In genomic region chr1:100538935-100539835, GRCh38 we compare ENCODE assay signal across 9 cellular contexts. TPM values are rescaled to one million over a fixed set of nuclear protein-coding genes. Genes with fewer than 3 reads are reported as not detected.
DNase-seq lines count a peak whose midpoint lies in the region; ATAC-seq, FAIRE-seq and TF ChIP-seq lines count a peak whose summit lies in the region.
"Had no signal": no experiment of that assay in that cellular context is flagged by ENCODE, and none has a peak within 500 bp of the region (broad histone marks: within the 10 kb centered on the region; RNA-seq: fewer than 3 reads in every experiment).

No MANE protein-coding gene starts in this region.

- intact Hi-C loops in Panc1 (cut with micrococcal nuclease; ENCODE audit: unreplicated experiment) = loop anchor here (5.0 kb wide), 1 partner anchor 328 kb away; no protein-coding TSS in a partner anchor
- intact Hi-C loops in kidney (cut with DNase I) = no loop called here

- no peak overlapping the region for H3K9ac ChIP-seq in kidney (ENCODE audit: low read length in 2 of 2)

- peak overlapping the region; percentile 73 to 81 (median 80) for H3K4me3 Mint-ChIP-seq in brain

- no peak overlapping the region for H3K27ac ChIP-seq in Panc1 (ENCODE audit: low read length)
- no peak overlapping the region for H3K27ac ChIP-seq in kidney (ENCODE audit: low read depth in 2 of 2, low read length in 2 of 2)

- POLR2A ChIA-PET in Panc1 (lab: Charles Lee) = no interaction called here

- peaks cover 17% of the 10 kb centered on the region for H3K27me3 ChIP-seq in Panc1 (ENCODE audit: control insufficient read depth, insufficient read depth, low read length)

- H3K4me3 ChIP-seq in Panc1 (ENCODE audit: low read depth in 2 of 2, low read length in 2 of 2) = peak overlapping the region; percentile 9 to 16; a peak in 1 of 4 replicates
- peak overlapping the region; percentile 51 to 52 for H3K4me3 ChIP-seq in kidney (ENCODE audit: low read length in 2 of 2)

- FAIRE-seq in kidney (lab: Jason Lieb, UNC) = no peak
- FAIRE-seq: G401.6 had no signal

- H3K36me3 ChIP-seq in Panc1 (ENCODE audit: control insufficient read depth, insufficient read depth, low read length) (no peaks in the 10 kb centered on the region), kidney (ENCODE audit: control insufficient read depth in 1 of 2, insufficient read depth in 2 of 2, low read length in 2 of 2) (no peaks in the 10 kb centered on the region)

- peaks cover 30% of the 10 kb centered on the region for H3K4me1 Mint-ChIP-seq in brain

- peak overlapping the region in 1 of 5 experiments; percentile 44 for H3K27ac Mint-ChIP-seq in brain

- DNase-seq in NCI-H345 (lab: John Stamatoyannopoulos, UW) (peak; percentile 35), NCI-H345 treated with DMSO at 0.1 percent for 48 hours (lab: John Stamatoyannopoulos, UW; ENCODE audit: unreplicated experiment) (no peak), Panc1 (ENCODE audit: low read depth, low spot score) (no peak), kidney (peak; percentile 74)
- DNase-seq in stimulated activated CD4-positive, alpha-beta T cell treated with anti-CD3 and anti-CD28 coated beads, Interleukin-1b, Interleukin-23, amount 100 ng/mL, for 48 hours = peak; percentile 33

- H3K9me3 ChIP-seq in Panc1 (ENCODE audit: control insufficient read depth, insufficient read depth, low read depth, low read length) = no peaks in the 10 kb centered on the region
- no peaks in the 10 kb centered on the region for H3K9me3 ChIP-seq in kidney (ENCODE audit: control insufficient read depth in 1 of 2, low read length in 2 of 2)

- TF ChIP-seq CTCF in Panc1 (IDR thresholded peaks at IDR 0.05) (peak; percentile 13; the same call in 1 of the 2 replicates), brain (conservative IDR thresholded peaks at IDR 0.05) (peak; percentile 28 to 54), kidney (IDR thresholded peaks at IDR 0.05; ENCODE audit: borderline replicate concordance, extremely low read depth, insufficient read depth) (no peak)

- ATAC-seq in Panc1 = peak; percentile 81
- no peak for ATAC-seq in HG02642 (IDR thresholded peaks at IDR 0.05; ENCODE audit: poor library complexity, unreplicated experiment)
- ATAC-seq in HG02973 (IDR thresholded peaks at IDR 0.05; ENCODE audit: unreplicated experiment) = no peak

- CTCF ChIA-PET in Panc1 (lab: Charles Lee) = no interaction called here

- H3K36me3 Mint-ChIP-seq in brain = no peaks in the 10 kb centered on the region

- no TSS peak for BruUV-seq in Panc1 (replicated peaks; lab: Mats Ljungman, UMichigan)

- no peaks in the 10 kb centered on the region for H3K4me1 ChIP-seq in Panc1 (ENCODE audit: control insufficient read depth, insufficient read depth, low read length)
- peaks cover 0 to 12% of the 10 kb centered on the region in 2 donors for H3K4me1 ChIP-seq in kidney (ENCODE audit: control insufficient read depth in 1 of 2, insufficient read depth in 1 of 2, low read depth in 1 of 2, low read length in 2 of 2)

- in situ Hi-C loops in Panc1 (cut with HindIII; ENCODE audit: low pct_unique_long_range_greater_than_20kb, low sequenced_read_pairs) = no loop called here

- no peaks in the 10 kb centered on the region for H3K9me3 Mint-ChIP-seq in brain

- peaks cover 37% of the 10 kb centered on the region for H3K27me3 Mint-ChIP-seq in brain

RNA-seq across cellular contexts. Expression of gene GPR88, which starts 1.2 kb away (rescaled TPM):
- total RNA-seq in Panc1 (2021; ENCODE audit: unreplicated experiment) = not detected
- not detected for polyA plus RNA-seq in Panc1 (2012; ENCODE audit: insufficient read length)
- polyA plus RNA-seq in brain (ENCODE audit: insufficient read depth, low read depth, low replicate concordance) = 0.46 TPM
- 0.35 TPM for total RNA-seq in kidney
- polyA plus RNA-seq in kidney (ENCODE audit: insufficient read depth, low read depth, low replicate concordance) = 0.15 TPM

Comparison
In these comparisons a context has a peak if more than half of its experiments do, and no peak if none do; other contexts are left out.
1. DNase-seq: peak in NCI-H345 (single experiment), kidney (single experiment) and stimulated activated CD4-positive, alpha-beta T cell treated with anti-CD3 and anti-CD28 coated beads, Interleukin-1b, Interleukin-23, amount 100 ng/mL, for 48 hours (single experiment); none in NCI-H345 treated with DMSO at 0.1 percent for 48 hours (single experiment) and Panc1 (single experiment).